In the genomic region with DNA sequence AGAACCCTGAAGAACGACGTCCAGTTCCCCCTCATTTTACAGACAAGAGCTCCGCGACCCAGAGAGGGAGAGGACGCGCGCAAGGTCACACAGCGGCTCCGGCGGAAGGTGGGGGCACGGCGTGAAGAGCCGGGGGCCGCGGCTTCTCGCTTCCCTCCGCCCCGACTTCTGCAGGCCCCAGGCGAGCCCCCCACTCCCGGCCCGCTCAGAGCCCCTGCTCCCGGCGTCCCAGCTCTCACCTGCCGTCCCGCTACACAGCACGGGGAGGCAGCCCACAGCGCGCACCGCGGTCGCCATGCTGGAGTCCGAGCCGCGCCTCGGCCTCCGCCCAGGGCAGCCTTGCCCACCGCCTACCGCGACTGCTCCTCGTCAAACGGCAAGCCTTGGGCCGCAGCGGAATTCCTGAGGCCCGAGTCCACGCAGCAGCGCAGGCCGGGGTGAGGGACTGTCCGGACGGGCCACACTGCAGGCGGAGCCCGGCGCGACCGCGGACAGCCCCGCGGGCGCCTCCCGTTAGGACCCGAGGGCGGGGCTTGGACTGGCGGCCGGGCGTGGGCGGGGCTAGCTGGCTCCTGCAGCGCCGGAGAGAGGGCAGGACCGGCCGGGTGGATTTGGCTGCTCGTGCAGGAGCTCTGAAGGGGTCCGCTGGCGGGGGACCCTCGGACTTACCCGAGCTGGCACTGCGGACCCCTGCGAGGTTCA, we compare ENCODE assay signal across 1 cellular context.
TF ChIP-seq lines count a peak whose summit lies in the region.

Gene MRPS5, minus strand, starts transcription at position 314 of the 702 bp plus-strand sequence. Its CDS starts 17 bp downstream, at position 297.

TF ChIP-seq in HEK293, 187 proteins besides CTCF, POLR2A, EP300 and RAD21 (continued from another document):
- TF ChIP-seq ZNF692 (tag by site-specific recombination; IDR thresholded peaks at IDR 0.05) (peak; percentile 73; the same call in 1 of the 2 replicates), YY1 (tag by site-specific recombination; IDR thresholded peaks at IDR 0.05) (peak; percentile 90), ZNF394 (tag by site-specific recombination; IDR thresholded peaks at IDR 0.05; ENCODE audit: borderline replicate concordance) (0 out of 2 replicates have a peak, but pooled peaks have one; percentile 14), GLIS2 (tag by site-specific recombination; IDR thresholded peaks at IDR 0.05) (peak; percentile 66)
- TF ChIP-seq, protein P1, sequence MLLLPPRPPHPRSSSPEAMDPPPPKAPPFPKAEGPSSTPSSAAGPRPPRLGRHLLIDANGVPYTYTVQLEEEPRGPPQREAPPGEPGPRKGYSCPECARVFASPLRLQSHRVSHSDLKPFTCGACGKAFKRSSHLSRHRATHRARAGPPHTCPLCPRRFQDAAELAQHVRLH (tag by site-specific recombination; IDR thresholded peaks at IDR 0.05): peak; percentile 67
- TF ChIP-seq, protein P2, sequence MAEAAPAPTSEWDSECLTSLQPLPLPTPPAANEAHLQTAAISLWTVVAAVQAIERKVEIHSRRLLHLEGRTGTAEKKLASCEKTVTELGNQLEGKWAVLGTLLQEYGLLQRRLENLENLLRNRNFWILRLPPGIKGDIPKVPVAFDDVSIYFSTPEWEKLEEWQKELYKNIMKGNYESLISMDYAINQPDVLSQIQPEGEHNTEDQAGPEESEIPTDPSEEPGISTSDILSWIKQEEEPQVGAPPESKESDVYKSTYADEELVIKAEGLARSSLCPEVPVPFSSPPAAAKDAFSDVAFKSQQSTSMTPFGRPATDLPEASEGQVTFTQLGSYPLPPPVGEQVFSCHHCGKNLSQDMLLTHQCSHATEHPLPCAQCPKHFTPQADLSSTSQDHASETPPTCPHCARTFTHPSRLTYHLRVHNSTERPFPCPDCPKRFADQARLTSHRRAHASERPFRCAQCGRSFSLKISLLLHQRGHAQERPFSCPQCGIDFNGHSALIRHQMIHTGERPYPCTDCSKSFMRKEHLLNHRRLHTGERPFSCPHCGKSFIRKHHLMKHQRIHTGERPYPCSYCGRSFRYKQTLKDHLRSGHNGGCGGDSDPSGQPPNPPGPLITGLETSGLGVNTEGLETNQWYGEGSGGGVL (tag by site-specific recombination; IDR thresholded peaks at IDR 0.05): no peak
